24 cellular contexts compared by ENCODE assay signal in the genomic region with DNA sequence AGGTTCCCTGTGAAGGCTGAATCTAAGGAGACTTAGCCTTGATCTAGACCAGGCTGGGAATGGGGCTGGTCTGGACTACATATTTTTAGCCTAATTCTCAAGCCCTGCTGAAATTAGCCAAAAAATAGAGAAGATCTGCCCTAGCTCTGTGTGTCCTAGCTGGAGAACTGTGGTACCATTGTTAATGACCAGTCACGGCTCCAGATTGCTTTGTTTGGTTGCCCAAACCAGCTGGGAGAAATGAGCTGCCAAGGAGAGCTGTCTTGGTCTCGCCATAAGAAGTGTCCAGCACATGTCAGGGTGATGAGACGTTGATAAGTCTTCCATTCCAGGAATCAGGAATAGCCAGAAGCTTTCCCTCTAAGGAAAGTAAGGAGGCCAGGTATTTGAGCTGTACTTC. TPM values are rescaled to one million over a fixed set of nuclear protein-coding genes. Genes with fewer than 3 reads are reported as not detected.
"Had no signal": no experiment of that assay in that cellular context is flagged by ENCODE, and none has a peak within 500 bp of the region (broad histone marks: within the 10 kb centered on the region; RNA-seq: fewer than 3 reads in every experiment).

No MANE protein-coding gene starts in this region.

- H3K4me3 ChIP-seq: adrenal gland, body of pancreas, esophagus squamous epithelium, heart right ventricle, pancreas, thyroid gland, vagina had no signal

- H3K27ac ChIP-seq: adrenal gland, body of pancreas, esophagus squamous epithelium, foreskin keratinocyte, heart right ventricle, pancreas, thyroid gland, vagina, VCaP had no signal

- H3K27me3 ChIP-seq: adrenal gland, body of pancreas, pancreas, thyroid gland, vagina had no signal

- DNase-seq: activated CD4-positive, alpha-beta T cell treated with anti-CD3 and anti-CD28 coated beads for 36 hours; activated CD8-positive, alpha-beta memory T cell treated with anti-CD3 and anti-CD28 coated beads, Interleukin-2, amount 50 U/mL, for 48 hours; activated CD8-positive, alpha-beta T cell treated with anti-CD3 and anti-CD28 coated beads, Interleukin-2, amount 10 ng/mL, durations not matched to agents 7 days and 5 days; activated naive CD4-positive, alpha-beta T cell treated with anti-CD3 and anti-CD28 coated beads for 36 hours; body of pancreas; esophagus squamous epithelium; foreskin keratinocyte; heart right ventricle; left ventricle myocardium superior; mesendoderm; pancreas; stimulated activated CD4-positive, alpha-beta T cell treated with anti-CD3 and anti-CD28 coated beads, Interleukin-15, amount 100 ng/mL, for 24 hours; stimulated activated CD4-positive, alpha-beta T cell treated with anti-CD3 and anti-CD28 coated beads, Interleukin-4, amount 100 ng/mL, for 24 hours; T-cell; T1000; thyroid gland had no signal

- H3K9me3 ChIP-seq: adrenal gland, body of pancreas, esophagus squamous epithelium, heart right ventricle, pancreas, thyroid gland, vagina had no signal

- H3K4me1 ChIP-seq: adrenal gland, foreskin keratinocyte, pancreas, thyroid gland, vagina had no signal

RNA-seq across cellular contexts. Expression of gene GBX1, which starts 20.7 kb away (rescaled TPM):
- total RNA-seq: activated CD8-positive, alpha-beta T cell treated with anti-CD3 and anti-CD28 coated beads, Interleukin-2, amount 10 ng/mL, durations not matched to agents 7 days and 5 days; activated naive CD4-positive, alpha-beta T cell treated with anti-CD3 and anti-CD28 coated beads for 36 hours; adrenal gland; body of pancreas; cerebellum; dermis microvascular lymphatic vessel endothelial cell; esophagus squamous epithelium; foreskin keratinocyte; kidney epithelial cell; pancreas; skeletal muscle tissue; T-cell; thyroid gland; vagina had no signal
- polyA plus RNA-seq: adrenal gland, foreskin keratinocyte, neural cell, pancreas had no signal

RNA-seq across cellular contexts. Expression of gene ASB10, which starts 40.3 kb away (rescaled TPM):
- total RNA-seq: activated CD4-positive, alpha-beta T cell treated with anti-CD3 and anti-CD28 coated beads for 36 hours; activated CD8-positive, alpha-beta T cell treated with anti-CD3 and anti-CD28 coated beads, Interleukin-2, amount 10 ng/mL, durations not matched to agents 7 days and 5 days; activated naive CD4-positive, alpha-beta T cell treated with anti-CD3 and anti-CD28 coated beads for 36 hours; adrenal gland; body of pancreas; cerebellum; dermis microvascular lymphatic vessel endothelial cell; esophagus squamous epithelium; foreskin keratinocyte; kidney epithelial cell; pancreas; T-cell; thyroid gland; vagina had no signal
- polyA plus RNA-seq: adrenal gland, foreskin keratinocyte, neural cell, pancreas had no signal
